Comparison of ENCODE assay signal across 19 cellular contexts in genomic region chr11:69466039-69466438, GRCh38. TPM values are rescaled to one million over a fixed set of nuclear protein-coding genes. Genes with fewer than 3 reads are reported as not detected.
A peak's percentile ranks its signal among the peaks of the same experiment; 100 is the strongest.
DNase-seq lines count a peak whose midpoint lies in the region; ATAC-seq, FAIRE-seq and TF ChIP-seq lines count a peak whose summit lies in the region.
"Had no signal": no experiment of that assay in that cellular context is flagged by ENCODE, and none has a peak within 500 bp of the region (broad histone marks: within the 10 kb centered on the region; RNA-seq: fewer than 3 reads in every experiment).

No MANE protein-coding gene starts in this region.

- H3K27me3 ChIP-seq in IMR-90 (ENCODE audit: control insufficient read depth, insufficient read depth, low read length) (no peaks in the 10 kb centered on the region), K562 (ENCODE audit: control insufficient read depth in 2 of 2, insufficient read depth in 2 of 2, low read length in 2 of 2) (peaks cover 2 to 41% of the 10 kb centered on the region in 2 experiments; a peak in 4 of 5 replicates), right cardiac atrium (ENCODE audit: control insufficient read depth, insufficient read depth) (no peaks in the 10 kb centered on the region)

- H3K18ac ChIP-seq in IMR-90 (ENCODE audit: low read depth, low read length): no peak overlapping the region

- H4K5ac ChIP-seq in IMR-90 (ENCODE audit: low read depth, low read length): no peak overlapping the region

- TF ChIP-seq POLR2A in IMR-90 (IDR thresholded peaks at IDR 0.05; ENCODE audit: low read depth, low read length) (no peak), K562 (conservative IDR thresholded peaks at IDR 0.05) (no peak)

- no peak for TF ChIP-seq RAD21 in IMR-90 (IDR thresholded peaks at IDR 0.05; ENCODE audit: low read length)
- no peak for TF ChIP-seq RAD21 in K562 (CRISPR knock-in tag; conservative IDR thresholded peaks at IDR 0.05 in 1 of 2, IDR thresholded peaks at IDR 0.05 in 1 of 2)

- no peaks in the 10 kb centered on the region for H3K36me3 ChIP-seq in IMR-90 (ENCODE audit: control insufficient read depth, insufficient read depth, low read length)
- no peaks in the 10 kb centered on the region for H3K36me3 ChIP-seq in K562 (ENCODE audit: control insufficient read depth, insufficient read depth, low read length)

- H3K9me3 ChIP-seq in IMR-90 (ENCODE audit: control insufficient read depth, insufficient read depth, low read length) (peaks cover 13% of the 10 kb centered on the region), K562 (replicated peaks; ENCODE audit: control insufficient read depth, insufficient read depth, low read depth, low read length) (no peaks in the 10 kb centered on the region), right cardiac atrium (ENCODE audit: control insufficient read depth, low read length) (peaks cover 2% of the 10 kb centered on the region)

- H2BK5ac ChIP-seq in IMR-90 (ENCODE audit: low read depth, low read length, poor library complexity, severe bottlenecking): no peak overlapping the region

- H3K14ac ChIP-seq in IMR-90 (replicated peaks; ENCODE audit: low read depth, low read length): no peak overlapping the region

- H3K9me1 ChIP-seq in IMR-90 (ENCODE audit: insufficient read depth, low read length): no peaks in the 10 kb centered on the region
- H3K9me1 ChIP-seq in K562 (ENCODE audit: control insufficient read depth, insufficient read depth, low read length): no peaks in the 10 kb centered on the region

- WGBS in IMR-90 (ENCODE audit: extremely low coverage in 2 of 2, insufficient read length in 1 of 2), 2 experiments: 82% methylated on average over 4 of the region's 6 CpGs; no CpG with 5 or more reads in 1 of the 2 experiments
- WGBS in K562 (ENCODE audit: insufficient coverage, low coverage, missing lambda C conversion rate): 21% methylated on average over 6 of the region's 6 CpGs
- WGBS in right cardiac atrium: 88% methylated on average over 6 of the region's 6 CpGs

- no peak overlapping the region for H3K27ac ChIP-seq in IMR-90 (ENCODE audit: insufficient read depth, low read length)
- no peak overlapping the region for H3K27ac ChIP-seq in K562 (ENCODE audit: extremely low read depth, low read depth, low read length)
- no peak overlapping the region for H3K27ac ChIP-seq in right cardiac atrium (ENCODE audit: low read length)
- H3K27ac ChIP-seq: PC-9 had no signal

- no peak overlapping the region for H2AK9ac ChIP-seq in IMR-90 (replicated peaks; ENCODE audit: low read depth, low read length, poor library complexity)

- no peak overlapping the region for H3K4ac ChIP-seq in IMR-90 (ENCODE audit: low read depth, low read length)

- dilution Hi-C loops in IMR-90 (cut with HindIII; ENCODE audit: low sequenced_read_pairs, unreplicated experiment): no loop called here

- FAIRE-seq in K562 (lab: Jason Lieb, UNC): no peak
- FAIRE-seq: H54 had no signal

- no peak overlapping the region for H3K23ac ChIP-seq in IMR-90 (ENCODE audit: low read depth, low read length)

- H3K9ac ChIP-seq in IMR-90 (ENCODE audit: low read depth, low read length): no peak overlapping the region
- H3K9ac ChIP-seq in K562 (ENCODE audit: insufficient read depth in 1 of 2, low read depth in 2 of 2, low read length in 2 of 2): 0 out of 4 replicates have a peak overlapping the region, but pooled peaks of 1 of the 2 experiments have one; percentile 68

- no peak overlapping the region for H2AFZ ChIP-seq in IMR-90 (replicated peaks; ENCODE audit: low read length, poor library complexity)
- H2AFZ ChIP-seq in K562 (ENCODE audit: low read depth, low read length): no peak overlapping the region
- H2AFZ ChIP-seq: PC-9 had no signal

- BruUV-seq in IMR-90 (replicated peaks; lab: Mats Ljungman, UMichigan) (no TSS peak), K562 (replicated peaks; lab: Mats Ljungman, UMichigan) (no TSS peak)

- DNase-seq in IMR-90 (no peak), K562 (ENCODE audit: extremely low read depth in 1 of 4, low spot score in 3 of 4) (no peak), right cardiac atrium (peak in 2 of 3 donors; percentile 6 to 15), posterior vena cava (ENCODE audit: low spot score) (peak; percentile 19), COR-L47 (lab: John Stamatoyannopoulos, UW) (no peak), AML-193 (lab: John Stamatoyannopoulos, UW) (no peak), NOMO-1 treated with dmso at 0.1 percent for 144 hours (lab: John Stamatoyannopoulos, UW; ENCODE audit: unreplicated experiment) (no peak)
- DNase-seq: ACHN, DND-41, HFFc6, NCI-H1417, NCI-H1930, NCI-H226, NCI-H82, PC-9 had no signal

- H4K8ac ChIP-seq in IMR-90 (ENCODE audit: low read depth in 2 of 2, low read length in 2 of 2): no peak overlapping the region

- no peaks in the 10 kb centered on the region for H4K20me1 ChIP-seq in IMR-90 (ENCODE audit: insufficient read depth, low read length)
- H4K20me1 ChIP-seq in K562 (replicated peaks; ENCODE audit: control insufficient read depth, insufficient read depth, low read length): no peaks in the 10 kb centered on the region; the same call in 1 of the 2 replicates

- H4K91ac ChIP-seq in IMR-90 (ENCODE audit: insufficient read depth, low read depth, low read length): no peak overlapping the region

- H2AK5ac ChIP-seq in IMR-90 (ENCODE audit: low read depth, low read length): no peak overlapping the region

- H3K4me1 ChIP-seq in IMR-90 (ENCODE audit: control insufficient read depth, insufficient read depth, low read length) (peaks cover 10% of the 10 kb centered on the region), K562 (replicated peaks in 1 of 2; ENCODE audit: control insufficient read depth in 2 of 2, insufficient read depth in 2 of 2, low read length in 2 of 2) (peaks cover 24 to 36% of the 10 kb centered on the region in 2 experiments), right cardiac atrium (ENCODE audit: control insufficient read depth, insufficient read depth, low read length) (no peaks in the 10 kb centered on the region)

- ATAC-seq in IMR-90 (ENCODE audit: low read depth): no peak
- no peak for ATAC-seq in K562
- no peak for ATAC-seq in right cardiac atrium

- H2BK120ac ChIP-seq in IMR-90 (ENCODE audit: low read depth, low read length): no peak overlapping the region

- no peak overlapping the region for H2BK20ac ChIP-seq in IMR-90 (ENCODE audit: low read depth, low read length)

- H3K79me1 ChIP-seq in IMR-90 (ENCODE audit: low read depth in 1 of 2, low read length in 2 of 2): no peaks in the 10 kb centered on the region

- H3K4me2 ChIP-seq in IMR-90 (ENCODE audit: low read depth, low read length): no peak overlapping the region
- H3K4me2 ChIP-seq in K562 (ENCODE audit: insufficient read depth, low read length): no peak overlapping the region
- H3K4me2 ChIP-seq: PC-9 had no signal

- no peak for TF ChIP-seq EP300 in K562 (IDR thresholded peaks at IDR 0.05; ENCODE audit: low read length)

- intact Hi-C loops in IMR-90 (cut with micrococcal nuclease): no loop called here
- intact Hi-C loops in K562 (cut with micrococcal nuclease): no loop called here
- intact Hi-C loops in right cardiac atrium (cut with DNase I): no loop called here
- intact Hi-C loops in posterior vena cava (cut with DNase I): no loop called here

- in situ Hi-C loops in IMR-90 (cut with MboI; ENCODE audit: low sequenced_read_pairs) (no loop called here), K562 (cut with MboI) (no loop called here)

- POLR2A ChIA-PET in IMR-90 (lab: Charles Lee; ENCODE audit: unreplicated experiment) (no interaction called here), K562 (lab: Yijun Ruan, JAX) (interaction anchor here (0.7 to 1.9 kb wide), 3 partner anchors 8 to 37 kb away, joined by 3 to 4 read pairs (median 4); no protein-coding TSS in a partner anchor)

- no peaks in the 10 kb centered on the region for H3K79me2 ChIP-seq in K562 (ENCODE audit: control insufficient read depth, insufficient read depth, low read length)

- H3K4me3 ChIP-seq in IMR-90 (ENCODE audit: insufficient read depth, low read depth, low read length) (no peak overlapping the region), K562 (no peak overlapping the region), right cardiac atrium (ENCODE audit: low read length) (no peak overlapping the region)
- H3K4me3 ChIP-seq: PC-9 had no signal

- no peak overlapping the region for H2BK15ac ChIP-seq in IMR-90 (ENCODE audit: low read depth, low read length)

- CTCF ChIA-PET in IMR-90 (lab: Yijun Ruan, JAX): no interaction called here
- CTCF ChIA-PET in K562 (lab: Yijun Ruan, JAX; ENCODE audit: low intra/inter-chr PET ratio): no interaction called here

- H3K56ac ChIP-seq in IMR-90 (ENCODE audit: extremely low read depth, insufficient read depth, low read length): no peak overlapping the region

- TF ChIP-seq CTCF in IMR-90 (conservative IDR thresholded peaks at IDR 0.05; ENCODE audit: low read depth, low read length) (no peak), K562 (IDR thresholded peaks at IDR 0.05 in 2 of 3, conservative IDR thresholded peaks at IDR 0.05 in 1 of 3; ENCODE audit: insufficient read depth in 2 of 3, low read depth in 1 of 3, low read length in 3 of 3) (no peak)

TF ChIP-seq in IMR-90, 13 proteins besides CTCF, POLR2A, EP300 and RAD21 (continues in another document):
- TF ChIP-seq CHD1 (IDR thresholded peaks at IDR 0.05; ENCODE audit: low read depth, low read length): no peak

RNA-seq across cellular contexts. Expression of gene LINC01488, which starts 15.4 kb away (rescaled TPM):
- total RNA-seq in IMR-90 (2012; rRNA removed) (not detected in 2 replicates), K562 (2014; rRNA removed) (not detected in 2 replicates), K562 (2014; rRNA removed; fragmentation: Illumina TruSeq; extraction: Trizol) (not detected in 2 replicates), K562 (2015; rRNA removed; fragmentation: Illumina TruSeq; extraction: Trizol) (not detected in 2 replicates), K562 (2021) (not detected in 2 replicates), right cardiac atrium (under 1 TPM in 2 of 4 donors, not detected in 2; 0.14 to 0.17 TPM), posterior vena cava (not detected)
- polyA plus RNA-seq in IMR-90 (2012; rRNA removed) (not detected in 2 replicates), K562 (2011; rRNA removed) (not detected in 2 replicates), K562 (2014; fragmentation: Illumina TruSeq; extraction: Trizol) (not detected in 2 replicates), K562 (2014; fragmentation: Nextera tagmentation; extraction: Ambion mirVana) (not detected), K562 (2014; rRNA removed) (not detected in 2 replicates), right cardiac atrium (0.16 TPM)
- not detected in 2 replicates for polyA plus RNA-seq in IMR-90 (2012; cell fraction: cytosol; rRNA removed)
- polyA plus RNA-seq in IMR-90 (2012; cell fraction: nucleus; rRNA removed; ENCODE audit: low replicate concordance): not detected in 2 replicates
- total RNA-seq in K562 (2011; cell fraction: chromatin; rRNA removed; ENCODE audit: low replicate concordance): not detected in 2 replicates
- not detected in 2 replicates for total RNA-seq in K562 (2011; cell fraction: nucleolus; rRNA removed)
- total RNA-seq in K562 (2011; cell fraction: nucleoplasm; rRNA removed): not detected in 2 replicates
- polyA plus RNA-seq in K562 (2011; cell fraction: cytosol; rRNA removed): not detected in 2 replicates
- not detected in 2 replicates for polyA plus RNA-seq in K562 (2011; cell fraction: nucleus; rRNA removed)
- polyA plus RNA-seq in K562 (2012): not detected in 2 replicates
- polyA minus RNA-seq in K562 (2011; rRNA and poly(A)+ RNA removed): not detected in 2 replicates
- not detected in 2 replicates for polyA minus RNA-seq in K562 (2011; cell fraction: cytosol; rRNA and poly(A)+ RNA removed)
- polyA minus RNA-seq in K562 (2011; cell fraction: nucleus; rRNA and poly(A)+ RNA removed): not detected in 2 replicates
- total RNA-seq: G401, HFFc6, M059J, PC-9 had no signal
- polyA plus RNA-seq: CD14-positive monocyte had no signal

Comparison
In these comparisons a context has a peak if more than half of its experiments do, and no peak if none do; other contexts are left out.
1. DNase-seq: peak in right cardiac atrium (2 of 3) and posterior vena cava (single experiment); none in IMR-90 (single experiment), K562 (0 of 4), COR-L47 (single experiment), AML-193 (0 of 2) and NOMO-1 treated with dmso at 0.1 percent for 144 hours (single experiment).